In the genomic region with DNA sequence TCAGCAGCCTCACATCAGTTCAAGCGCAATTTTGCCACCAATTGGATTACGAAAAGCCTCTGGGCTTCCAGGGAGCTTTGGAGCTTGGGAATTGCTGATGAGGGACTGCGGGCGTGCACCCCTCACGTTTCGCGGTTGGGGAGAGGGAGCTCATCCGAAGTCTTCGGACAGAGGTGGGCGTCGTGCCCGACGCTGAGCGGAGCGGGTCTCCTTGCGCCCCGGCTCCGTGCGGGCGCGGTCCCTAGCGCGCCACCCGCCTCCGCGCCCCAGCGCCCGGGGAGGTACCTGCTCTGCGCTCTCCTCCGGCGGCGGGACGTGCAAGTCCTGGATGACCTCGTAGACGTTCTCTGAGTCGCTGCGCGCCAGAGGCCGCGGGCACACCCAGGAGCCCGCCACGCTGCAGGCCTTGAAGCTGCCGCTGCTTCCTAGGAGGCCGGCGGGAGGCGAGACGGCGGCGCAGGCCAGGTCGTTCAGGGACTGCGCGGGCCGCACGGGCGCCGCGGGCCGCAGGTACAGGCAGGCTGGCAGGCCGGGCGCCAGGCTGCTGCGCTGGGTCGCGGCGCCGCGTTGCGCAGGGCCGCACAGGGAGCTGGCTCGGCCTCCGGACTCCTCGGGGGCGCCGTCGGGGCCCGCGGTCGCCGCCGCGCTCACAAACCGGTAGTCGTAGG, we compare ENCODE assay signal across 11 cellular contexts. TPM values are rescaled to one million over a fixed set of nuclear protein-coding genes. Genes with fewer than 3 reads are reported as not detected.
DNase-seq lines count a peak whose midpoint lies in the region; ATAC-seq and TF ChIP-seq lines count a peak whose summit lies in the region.
"Had no signal": no experiment of that assay in that cellular context is flagged by ENCODE, and none has a peak within 500 bp of the region (broad histone marks: within the 10 kb centered on the region; RNA-seq: fewer than 3 reads in every experiment).

No MANE protein-coding gene starts in this region.

- H4K20me1 ChIP-seq in fibroblast of lung (ENCODE audit: control insufficient read depth, extremely low read depth, insufficient read depth, low read length) (no peaks in the 10 kb centered on the region), osteoblast (ENCODE audit: insufficient read depth, low read length) (peaks cover 7% of the 10 kb centered on the region)

- peak; percentile 91 for DNase-seq in DMS53 (lab: John Stamatoyannopoulos, UW)
- DNase-seq in NCI-H69 (lab: John Stamatoyannopoulos, UW) = peak; percentile 25
- DNase-seq in fibroblast of lung (ENCODE audit: low read depth in 2 of 2) = no peak
- DNase-seq in osteoblast (ENCODE audit: insufficient read length, low spot score, missing footprints) = peak; percentile 84
- DNase-seq in AML-193 (lab: John Stamatoyannopoulos, UW) = no peak
- DNase-seq: activated T-cell treated with anti-CD3 and anti-CD28 coated beads for 4 hours, NCI-H2107 had no signal

- H3K4me1 ChIP-seq in fibroblast of lung (ENCODE audit: control insufficient read depth, extremely low read depth, insufficient read depth, low read length) (peaks cover 9% of the 10 kb centered on the region), osteoblast (ENCODE audit: insufficient read depth, low read length) (peaks cover 7% of the 10 kb centered on the region)

- H3K4me3 ChIP-seq in fibroblast of lung (replicated peaks in 1 of 4; ENCODE audit: control extremely low read depth in 1 of 4, insufficient read depth in 1 of 4, low read depth in 3 of 4, low read length in 4 of 4) (no peak overlapping the region), osteoblast (ENCODE audit: insufficient read depth, low read length) (no peak overlapping the region)

- ATAC-seq in HG02981 (IDR thresholded peaks at IDR 0.05; ENCODE audit: unreplicated experiment) = no peak
- ATAC-seq in GM21526 (IDR thresholded peaks at IDR 0.05; ENCODE audit: low FRiP score, unreplicated experiment) = no peak
- ATAC-seq in GM18520 (IDR thresholded peaks at IDR 0.05; ENCODE audit: unreplicated experiment) = no peak

- no peaks in the 10 kb centered on the region for H3K9me3 ChIP-seq in fibroblast of lung (ENCODE audit: control insufficient read depth, insufficient read depth, low read depth, low read length)
- H3K9me3 ChIP-seq in osteoblast (ENCODE audit: low read depth, low read length) = no peaks in the 10 kb centered on the region

- H3K27me3 ChIP-seq in fibroblast of lung (ENCODE audit: control insufficient read depth, insufficient read depth, low read length) (peaks cover 25% of the 10 kb centered on the region), osteoblast (ENCODE audit: insufficient read depth, low read length) (peaks cover 44% of the 10 kb centered on the region)

- no peak overlapping the region for H3K9ac ChIP-seq in fibroblast of lung (ENCODE audit: insufficient read depth, low read length)

- H3K36me3 ChIP-seq in fibroblast of lung (ENCODE audit: control insufficient read depth, insufficient read depth, low read length) = no peaks in the 10 kb centered on the region
- H3K36me3 ChIP-seq in osteoblast (ENCODE audit: insufficient read depth, low read length) = no peaks in the 10 kb centered on the region

- H3K27ac ChIP-seq in fibroblast of lung (ENCODE audit: insufficient read depth, low read length) (no peak overlapping the region), osteoblast (ENCODE audit: low read depth, low read length) (no peak overlapping the region)
- H3K27ac ChIP-seq: SK-N-MC had no signal

- H3K79me2 ChIP-seq in fibroblast of lung (ENCODE audit: control insufficient read depth, insufficient read depth, low read length) (no peaks in the 10 kb centered on the region), osteoblast (ENCODE audit: insufficient read depth, low read length) (no peaks in the 10 kb centered on the region)

- no peak for TF ChIP-seq CTCF in fibroblast of lung (conservative IDR thresholded peaks at IDR 0.05 in 1 of 2, IDR thresholded peaks at IDR 0.05 in 1 of 2; ENCODE audit: low read depth in 1 of 2, low read length in 2 of 2)
- no peak for TF ChIP-seq CTCF in osteoblast (IDR thresholded peaks at IDR 0.05; ENCODE audit: extremely low read depth, low read depth, low read length)

- H2AFZ ChIP-seq in fibroblast of lung (ENCODE audit: low read length) (no peak overlapping the region), osteoblast (ENCODE audit: low read length) (no peak overlapping the region)

- H3K4me2 ChIP-seq in fibroblast of lung (ENCODE audit: extremely low read depth, insufficient read depth, low read length) = peak overlapping the region; percentile 25
- H3K4me2 ChIP-seq in osteoblast (ENCODE audit: insufficient read depth, low read length) = no peak overlapping the region

RNA-seq across cellular contexts. Expression of gene ARHGAP27, which starts 3.2 kb away (rescaled TPM):
- total RNA-seq in fibroblast of lung (1.5 and 3.3 TPM in 2 replicates), osteoblast (2.9 and 6.2 TPM in 2 replicates)
- polyA plus RNA-seq in fibroblast of lung = 0.57 and 0.95 TPM in 2 replicates
- polyA plus RNA-seq in fibroblast of lung (2012) = 0.57 and 1.3 TPM in 2 replicates
- 0.35 and 0.93 TPM in 2 replicates for polyA minus RNA-seq in fibroblast of lung (ENCODE audit: low replicate concordance)

Comparison
In these comparisons a context has a peak if more than half of its experiments do, and no peak if none do; other contexts are left out.
1. DNase-seq: peak in DMS53 (single experiment), NCI-H69 (single experiment) and osteoblast (single experiment); none in fibroblast of lung (0 of 2) and AML-193 (0 of 2).